In genomic region chr13:51797664-51798488, GRCh38 we compare ENCODE assay signal across 8 cellular contexts. TPM values are rescaled to one million over a fixed set of nuclear protein-coding genes. Genes with fewer than 3 reads are reported as not detected.
DNase-seq lines count a peak whose midpoint lies in the region; ATAC-seq and TF ChIP-seq lines count a peak whose summit lies in the region.

No MANE protein-coding gene starts in this region.

- H3K4me1 ChIP-seq in fibroblast of lung (ENCODE audit: control insufficient read depth, extremely low read depth, insufficient read depth, low read length) (peaks cover 15% of the 10 kb centered on the region), trophoblast cell (ENCODE audit: control insufficient read depth in 1 of 2, insufficient read depth in 2 of 2, low read length in 2 of 2) (peaks cover 5 to 13% of the 10 kb centered on the region in 2 experiments)

- DNase-seq in AG08396 (ENCODE audit: low spot score) (peak; percentile 29), GM13976 (ENCODE audit: low spot score) (peak; percentile 65), NCI-H510A treated with DMSO at 0.1 percent for 48 hours (lab: John Stamatoyannopoulos, UW) (peak; percentile 70), activated T-cell treated with anti-CD3 and anti-CD28 coated beads for 48 hours (ENCODE audit: low read depth) (peak; percentile 45), fibroblast of lung (ENCODE audit: low read depth in 2 of 2) (peak; percentile 55 to 58), trophoblast cell (peak; percentile 60 to 79)

- no peak overlapping the region for H2AFZ ChIP-seq in fibroblast of lung (ENCODE audit: low read length)
- H2AFZ ChIP-seq in trophoblast cell (ENCODE audit: insufficient read depth, low read length, poor library complexity): no peak overlapping the region

- H3K79me2 ChIP-seq in fibroblast of lung (ENCODE audit: control insufficient read depth, insufficient read depth, low read length) (no peaks in the 10 kb centered on the region), trophoblast cell (ENCODE audit: control insufficient read depth, insufficient read depth, low read length, poor library complexity) (no peaks in the 10 kb centered on the region)

- peak; percentile 52 for ATAC-seq in HG03571 (IDR thresholded peaks at IDR 0.05; ENCODE audit: unreplicated experiment)
- ATAC-seq in HG03097 (IDR thresholded peaks at IDR 0.05; ENCODE audit: low FRiP score, unreplicated experiment): no peak

- no peaks in the 10 kb centered on the region for H3K36me3 ChIP-seq in fibroblast of lung (ENCODE audit: control insufficient read depth, insufficient read depth, low read length)
- H3K36me3 ChIP-seq in trophoblast cell (ENCODE audit: control insufficient read depth in 1 of 2, insufficient read depth in 2 of 2, low read length in 2 of 2): peaks cover 0 to 2% of the 10 kb centered on the region in 2 experiments

- no CpG with 5 or more reads among the region's 12 CpGs for WGBS in trophoblast cell (ENCODE audit: extremely low coverage, insufficient coverage, insufficient read length)

- TF ChIP-seq CTCF in GM13976 (IDR thresholded peaks at IDR 0.05; ENCODE audit: borderline replicate concordance, control extremely low read depth, extremely low read depth, insufficient read depth, missing control alignments) (peak; percentile 45), fibroblast of lung (conservative IDR thresholded peaks at IDR 0.05 in 1 of 2, IDR thresholded peaks at IDR 0.05 in 1 of 2; ENCODE audit: low read depth in 1 of 2, low read length in 2 of 2) (peak; percentile 6 to 44)

- no peak overlapping the region for H3K4ac ChIP-seq in trophoblast cell (ENCODE audit: low read depth, low read length)

- H3K4me2 ChIP-seq in fibroblast of lung (ENCODE audit: extremely low read depth, insufficient read depth, low read length) (no peak overlapping the region), trophoblast cell (ENCODE audit: low read length) (no peak overlapping the region)

- H2AK5ac ChIP-seq in trophoblast cell (ENCODE audit: low read length): no peak overlapping the region

- H3K4me3 ChIP-seq in fibroblast of lung (replicated peaks in 1 of 4; ENCODE audit: control extremely low read depth in 1 of 4, insufficient read depth in 1 of 4, low read depth in 3 of 4, low read length in 4 of 4) (no peak overlapping the region), trophoblast cell (ENCODE audit: low read depth, low read length) (no peak overlapping the region)

- H2BK5ac ChIP-seq in trophoblast cell (ENCODE audit: low read depth, low read length, poor library complexity): no peak overlapping the region

- H4K8ac ChIP-seq in trophoblast cell (ENCODE audit: low read depth, low read length): no peak overlapping the region

- in situ Hi-C loops in GM13976 (cut with MboI; ENCODE audit: low sequenced_read_pairs, unreplicated experiment): loop anchor here (10.0 to 25.0 kb wide), 2 partner anchors 353 to 511 kb away; no protein-coding TSS in a partner anchor

- H3K9ac ChIP-seq in fibroblast of lung (ENCODE audit: insufficient read depth, low read length) (no peak overlapping the region), trophoblast cell (ENCODE audit: low read length) (no peak overlapping the region)

- H2BK120ac ChIP-seq in trophoblast cell (ENCODE audit: insufficient read depth, low read length, poor library complexity): no peak overlapping the region

- H3K14ac ChIP-seq in trophoblast cell (ENCODE audit: low read length): peak overlapping the region; percentile 4

- H3K18ac ChIP-seq in trophoblast cell (ENCODE audit: low read length): no peak overlapping the region

- no peak overlapping the region for H4K12ac ChIP-seq in trophoblast cell (ENCODE audit: low read depth, low read length)

- H3K79me1 ChIP-seq in trophoblast cell (ENCODE audit: low read length): peaks cover 3% of the 10 kb centered on the region

- H3K23ac ChIP-seq in trophoblast cell (ENCODE audit: low read length): no peak overlapping the region

- no peak overlapping the region for H4K91ac ChIP-seq in trophoblast cell (ENCODE audit: low read depth, low read length)

- H3K27me3 ChIP-seq in fibroblast of lung (ENCODE audit: control insufficient read depth, insufficient read depth, low read length) (no peaks in the 10 kb centered on the region), trophoblast cell (ENCODE audit: insufficient read depth, low read length) (no peaks in the 10 kb centered on the region)

- H2BK12ac ChIP-seq in trophoblast cell (ENCODE audit: low read length): no peak overlapping the region

- H3K27ac ChIP-seq in fibroblast of lung (ENCODE audit: insufficient read depth, low read length): no peak overlapping the region
- no peak overlapping the region for H3K27ac ChIP-seq in trophoblast cell (ENCODE audit: low read depth, low read length)

- no peaks in the 10 kb centered on the region for H4K20me1 ChIP-seq in fibroblast of lung (ENCODE audit: control insufficient read depth, extremely low read depth, insufficient read depth, low read length)

- H3K9me3 ChIP-seq in fibroblast of lung (ENCODE audit: control insufficient read depth, insufficient read depth, low read depth, low read length) (no peaks in the 10 kb centered on the region), trophoblast cell (ENCODE audit: insufficient read depth, low read depth, low read length) (no peaks in the 10 kb centered on the region)

RNA-seq across cellular contexts. Expression of gene DHRS12, which starts 6.1 kb away (rescaled TPM):
- total RNA-seq in fibroblast of lung: 4.1 and 6.1 TPM in 2 replicates
- polyA plus RNA-seq in fibroblast of lung: 3.6 and 5.7 TPM in 2 replicates
- polyA plus RNA-seq in fibroblast of lung (2012): 5.9 and 7.1 TPM in 2 replicates
- not detected in 2 replicates for polyA minus RNA-seq in fibroblast of lung (ENCODE audit: low replicate concordance)
- 8.5 and 8.7 TPM in 2 replicates for polyA plus RNA-seq in trophoblast cell (2013)

RNA-seq across cellular contexts. Expression of gene TMEM272, which starts 47.1 kb away (rescaled TPM):
- total RNA-seq in fibroblast of lung: not detected in 2 replicates
- not detected in 2 replicates for polyA plus RNA-seq in fibroblast of lung
- not detected in 2 replicates for polyA plus RNA-seq in fibroblast of lung (2012)
- polyA minus RNA-seq in fibroblast of lung (ENCODE audit: low replicate concordance): not detected in 2 replicates
- 0.01 and 0.03 TPM in 2 replicates for polyA plus RNA-seq in trophoblast cell (2013)
